2 cellular contexts compared by ENCODE assay signal in the genomic region with DNA sequence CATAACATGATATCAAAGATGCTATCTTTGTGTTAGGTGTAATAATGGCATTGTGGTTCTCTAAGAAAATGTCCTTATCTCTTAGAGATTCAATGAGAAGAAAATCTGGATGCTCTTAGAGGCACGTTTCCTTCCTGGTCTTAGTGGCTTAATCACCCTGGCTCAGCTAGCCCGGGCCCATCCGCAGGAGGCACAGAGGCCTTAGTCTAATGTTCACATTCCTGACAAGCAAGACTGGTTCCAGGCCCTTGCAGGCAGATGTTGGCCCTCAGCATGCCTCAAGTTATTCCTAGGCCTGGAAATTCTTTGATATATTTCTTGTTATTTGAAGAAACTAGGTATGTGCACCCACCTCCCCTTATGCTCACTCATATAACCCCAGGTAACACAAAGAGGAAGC.
TF ChIP-seq lines count a peak whose summit lies in the region.

No MANE protein-coding gene starts in this region.

TF ChIP-seq in GM23338, 12 proteins besides CTCF, POLR2A, EP300 and RAD21 (continues in another document):
- TF ChIP-seq, protein P1, sequence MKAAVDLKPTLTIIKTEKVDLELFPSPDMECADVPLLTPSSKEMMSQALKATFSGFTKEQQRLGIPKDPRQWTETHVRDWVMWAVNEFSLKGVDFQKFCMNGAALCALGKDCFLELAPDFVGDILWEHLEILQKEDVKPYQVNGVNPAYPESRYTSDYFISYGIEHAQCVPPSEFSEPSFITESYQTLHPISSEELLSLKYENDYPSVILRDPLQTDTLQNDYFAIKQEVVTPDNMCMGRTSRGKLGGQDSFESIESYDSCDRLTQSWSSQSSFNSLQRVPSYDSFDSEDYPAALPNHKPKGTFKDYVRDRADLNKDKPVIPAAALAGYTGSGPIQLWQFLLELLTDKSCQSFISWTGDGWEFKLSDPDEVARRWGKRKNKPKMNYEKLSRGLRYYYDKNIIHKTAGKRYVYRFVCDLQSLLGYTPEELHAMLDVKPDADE (IDR thresholded peaks at IDR 0.05), result no peak
- TF ChIP-seq EZH2phosphoT487 (IDR thresholded peaks at IDR 0.05; ENCODE audit: unreplicated experiment) (no peak), JUNB (IDR thresholded peaks at IDR 0.05; ENCODE audit: unreplicated experiment) (no peak), NANOG (IDR thresholded peaks at IDR 0.05; ENCODE audit: borderline replicate concordance) (no peak), ZNF331 (CRISPR knock-in tag; IDR thresholded peaks at IDR 0.05; ENCODE audit: low read depth) (no peak), POLR2AphosphoS5 (IDR thresholded peaks at IDR 0.05; ENCODE audit: low read depth) (no peak), EZH2 (IDR thresholded peaks at IDR 0.05; ENCODE audit: low read depth, unreplicated experiment) (no peak), CREB1 (CRISPR knock-in tag; IDR thresholded peaks at IDR 0.05; ENCODE audit: low read depth) (no peak)
- TF ChIP-seq, protein P2, sequence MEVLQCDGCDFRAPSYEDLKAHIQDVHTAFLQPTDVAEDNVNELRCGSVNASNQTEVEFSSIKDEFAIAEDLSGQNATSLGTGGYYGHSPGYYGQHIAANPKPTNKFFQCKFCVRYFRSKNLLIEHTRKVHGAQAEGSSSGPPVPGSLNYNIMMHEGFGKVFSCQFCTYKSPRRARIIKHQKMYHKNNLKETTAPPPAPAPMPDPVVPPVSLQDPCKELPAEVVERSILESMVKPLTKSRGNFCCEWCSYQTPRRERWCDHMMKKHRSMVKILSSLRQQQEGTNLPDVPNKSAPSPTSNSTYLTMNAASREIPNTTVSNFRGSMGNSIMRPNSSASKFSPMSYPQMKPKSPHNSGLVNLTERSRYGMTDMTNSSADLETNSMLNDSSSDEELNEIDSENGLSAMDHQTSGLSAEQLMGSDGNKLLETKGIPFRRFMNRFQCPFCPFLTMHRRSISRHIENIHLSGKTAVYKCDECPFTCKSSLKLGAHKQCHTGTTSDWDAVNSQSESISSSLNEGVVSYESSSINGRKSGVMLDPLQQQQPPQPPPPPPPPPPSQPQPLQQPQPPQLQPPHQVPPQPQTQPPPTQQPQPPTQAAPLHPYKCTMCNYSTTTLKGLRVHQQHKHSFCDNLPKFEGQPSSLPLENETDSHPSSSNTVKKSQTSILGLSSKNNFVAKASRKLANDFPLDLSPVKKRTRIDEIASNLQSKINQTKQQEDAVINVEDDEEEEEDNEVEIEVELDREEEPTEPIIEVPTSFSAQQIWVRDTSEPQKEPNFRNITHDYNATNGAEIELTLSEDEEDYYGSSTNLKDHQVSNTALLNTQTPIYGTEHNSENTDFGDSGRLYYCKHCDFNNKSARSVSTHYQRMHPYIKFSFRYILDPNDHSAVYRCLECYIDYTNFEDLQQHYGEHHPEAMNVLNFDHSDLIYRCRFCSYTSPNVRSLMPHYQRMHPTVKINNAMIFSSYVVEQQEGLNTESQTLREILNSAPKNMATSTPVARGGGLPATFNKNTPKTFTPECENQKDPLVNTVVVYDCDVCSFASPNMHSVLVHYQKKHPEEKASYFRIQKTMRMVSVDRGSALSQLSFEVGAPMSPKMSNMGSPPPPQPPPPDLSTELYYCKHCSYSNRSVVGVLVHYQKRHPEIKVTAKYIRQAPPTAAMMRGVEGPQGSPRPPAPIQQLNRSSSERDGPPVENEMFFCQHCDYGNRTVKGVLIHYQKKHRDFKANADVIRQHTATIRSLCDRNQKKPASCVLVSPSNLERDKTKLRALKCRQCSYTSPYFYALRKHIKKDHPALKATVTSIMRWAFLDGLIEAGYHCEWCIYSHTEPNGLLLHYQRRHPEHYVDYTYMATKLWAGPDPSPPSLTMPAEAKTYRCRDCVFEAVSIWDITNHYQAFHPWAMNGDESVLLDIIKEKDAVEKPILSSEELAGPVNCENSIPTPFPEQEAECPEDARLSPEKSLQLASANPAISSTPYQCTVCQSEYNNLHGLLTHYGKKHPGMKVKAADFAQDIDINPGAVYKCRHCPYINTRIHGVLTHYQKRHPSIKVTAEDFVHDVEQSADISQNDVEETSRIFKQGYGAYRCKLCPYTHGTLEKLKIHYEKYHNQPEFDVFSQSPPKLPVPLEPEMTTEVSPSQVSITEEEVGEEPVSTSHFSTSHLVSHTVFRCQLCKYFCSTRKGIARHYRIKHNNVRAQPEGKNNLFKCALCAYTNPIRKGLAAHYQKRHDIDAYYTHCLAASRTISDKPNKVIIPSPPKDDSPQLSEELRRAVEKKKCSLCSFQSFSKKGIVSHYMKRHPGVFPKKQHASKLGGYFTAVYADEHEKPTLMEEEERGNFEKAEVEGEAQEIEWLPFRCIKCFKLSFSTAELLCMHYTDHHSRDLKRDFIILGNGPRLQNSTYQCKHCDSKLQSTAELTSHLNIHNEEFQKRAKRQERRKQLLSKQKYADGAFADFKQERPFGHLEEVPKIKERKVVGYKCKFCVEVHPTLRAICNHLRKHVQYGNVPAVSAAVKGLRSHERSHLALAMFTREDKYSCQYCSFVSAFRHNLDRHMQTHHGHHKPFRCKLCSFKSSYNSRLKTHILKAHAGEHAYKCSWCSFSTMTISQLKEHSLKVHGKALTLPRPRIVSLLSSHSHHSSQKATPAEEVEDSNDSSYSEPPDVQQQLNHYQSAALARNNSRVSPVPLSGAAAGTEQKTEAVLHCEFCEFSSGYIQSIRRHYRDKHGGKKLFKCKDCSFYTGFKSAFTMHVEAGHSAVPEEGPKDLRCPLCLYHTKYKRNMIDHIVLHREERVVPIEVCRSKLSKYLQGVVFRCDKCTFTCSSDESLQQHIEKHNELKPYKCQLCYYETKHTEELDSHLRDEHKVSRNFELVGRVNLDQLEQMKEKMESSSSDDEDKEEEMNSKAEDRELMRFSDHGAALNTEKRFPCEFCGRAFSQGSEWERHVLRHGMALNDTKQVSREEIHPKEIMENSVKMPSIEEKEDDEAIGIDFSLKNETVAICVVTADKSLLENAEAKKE (CRISPR knock-in tag; IDR thresholded peaks at IDR 0.05), result no peak
- TF ChIP-seq, protein P3, sequence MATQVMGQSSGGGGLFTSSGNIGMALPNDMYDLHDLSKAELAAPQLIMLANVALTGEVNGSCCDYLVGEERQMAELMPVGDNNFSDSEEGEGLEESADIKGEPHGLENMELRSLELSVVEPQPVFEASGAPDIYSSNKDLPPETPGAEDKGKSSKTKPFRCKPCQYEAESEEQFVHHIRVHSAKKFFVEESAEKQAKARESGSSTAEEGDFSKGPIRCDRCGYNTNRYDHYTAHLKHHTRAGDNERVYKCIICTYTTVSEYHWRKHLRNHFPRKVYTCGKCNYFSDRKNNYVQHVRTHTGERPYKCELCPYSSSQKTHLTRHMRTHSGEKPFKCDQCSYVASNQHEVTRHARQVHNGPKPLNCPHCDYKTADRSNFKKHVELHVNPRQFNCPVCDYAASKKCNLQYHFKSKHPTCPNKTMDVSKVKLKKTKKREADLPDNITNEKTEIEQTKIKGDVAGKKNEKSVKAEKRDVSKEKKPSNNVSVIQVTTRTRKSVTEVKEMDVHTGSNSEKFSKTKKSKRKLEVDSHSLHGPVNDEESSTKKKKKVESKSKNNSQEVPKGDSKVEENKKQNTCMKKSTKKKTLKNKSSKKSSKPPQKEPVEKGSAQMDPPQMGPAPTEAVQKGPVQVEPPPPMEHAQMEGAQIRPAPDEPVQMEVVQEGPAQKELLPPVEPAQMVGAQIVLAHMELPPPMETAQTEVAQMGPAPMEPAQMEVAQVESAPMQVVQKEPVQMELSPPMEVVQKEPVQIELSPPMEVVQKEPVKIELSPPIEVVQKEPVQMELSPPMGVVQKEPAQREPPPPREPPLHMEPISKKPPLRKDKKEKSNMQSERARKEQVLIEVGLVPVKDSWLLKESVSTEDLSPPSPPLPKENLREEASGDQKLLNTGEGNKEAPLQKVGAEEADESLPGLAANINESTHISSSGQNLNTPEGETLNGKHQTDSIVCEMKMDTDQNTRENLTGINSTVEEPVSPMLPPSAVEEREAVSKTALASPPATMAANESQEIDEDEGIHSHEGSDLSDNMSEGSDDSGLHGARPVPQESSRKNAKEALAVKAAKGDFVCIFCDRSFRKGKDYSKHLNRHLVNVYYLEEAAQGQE (IDR thresholded peaks at IDR 0.05; ENCODE audit: unreplicated experiment), result no peak

TF ChIP-seq in H1, 55 proteins besides CTCF, POLR2A, EP300 and RAD21:
- no peak for TF ChIP-seq KDM5A (IDR thresholded peaks at IDR 0.05; ENCODE audit: low read length)
- no peak for TF ChIP-seq BCL11A (IDR thresholded peaks at IDR 0.05; ENCODE audit: low read depth in 2 of 2, low read length in 2 of 2)
- TF ChIP-seq, protein P4, sequence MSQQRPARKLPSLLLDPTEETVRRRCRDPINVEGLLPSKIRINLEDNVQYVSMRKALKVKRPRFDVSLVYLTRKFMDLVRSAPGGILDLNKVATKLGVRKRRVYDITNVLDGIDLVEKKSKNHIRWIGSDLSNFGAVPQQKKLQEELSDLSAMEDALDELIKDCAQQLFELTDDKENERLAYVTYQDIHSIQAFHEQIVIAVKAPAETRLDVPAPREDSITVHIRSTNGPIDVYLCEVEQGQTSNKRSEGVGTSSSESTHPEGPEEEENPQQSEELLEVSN (IDR thresholded peaks at IDR 0.05), result no peak
- TF ChIP-seq ZNF274 (IDR thresholded peaks at IDR 0.05; ENCODE audit: borderline replicate concordance, extremely low read depth, low read length), result no peak
- TF ChIP-seq, protein P5, sequence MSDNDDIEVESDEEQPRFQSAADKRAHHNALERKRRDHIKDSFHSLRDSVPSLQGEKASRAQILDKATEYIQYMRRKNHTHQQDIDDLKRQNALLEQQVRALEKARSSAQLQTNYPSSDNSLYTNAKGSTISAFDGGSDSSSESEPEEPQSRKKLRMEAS (IDR thresholded peaks at IDR 0.05), result no peak
- TF ChIP-seq SRF (IDR thresholded peaks at IDR 0.05; ENCODE audit: low read depth, low read length), result no peak
- no peak for TF ChIP-seq SAP30 (IDR thresholded peaks at IDR 0.05; ENCODE audit: insufficient read depth, insufficient replicate concordance, low read length)
- TF ChIP-seq RXRA (IDR thresholded peaks at IDR 0.05; ENCODE audit: insufficient read depth, low read depth, low read length), result no peak
- no peak for TF ChIP-seq POLR2AphosphoS5 (IDR thresholded peaks at IDR 0.05; ENCODE audit: low read depth, low read length)
- TF ChIP-seq CREB1 (IDR thresholded peaks at IDR 0.05), result no peak
- TF ChIP-seq, protein P6, sequence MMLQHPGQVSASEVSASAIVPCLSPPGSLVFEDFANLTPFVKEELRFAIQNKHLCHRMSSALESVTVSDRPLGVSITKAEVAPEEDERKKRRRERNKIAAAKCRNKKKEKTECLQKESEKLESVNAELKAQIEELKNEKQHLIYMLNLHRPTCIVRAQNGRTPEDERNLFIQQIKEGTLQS (IDR thresholded peaks at IDR 0.05; ENCODE audit: insufficient read depth, low read depth, low read length), result no peak
